ENCODE assay signal across 8 cellular contexts in the genomic region with DNA sequence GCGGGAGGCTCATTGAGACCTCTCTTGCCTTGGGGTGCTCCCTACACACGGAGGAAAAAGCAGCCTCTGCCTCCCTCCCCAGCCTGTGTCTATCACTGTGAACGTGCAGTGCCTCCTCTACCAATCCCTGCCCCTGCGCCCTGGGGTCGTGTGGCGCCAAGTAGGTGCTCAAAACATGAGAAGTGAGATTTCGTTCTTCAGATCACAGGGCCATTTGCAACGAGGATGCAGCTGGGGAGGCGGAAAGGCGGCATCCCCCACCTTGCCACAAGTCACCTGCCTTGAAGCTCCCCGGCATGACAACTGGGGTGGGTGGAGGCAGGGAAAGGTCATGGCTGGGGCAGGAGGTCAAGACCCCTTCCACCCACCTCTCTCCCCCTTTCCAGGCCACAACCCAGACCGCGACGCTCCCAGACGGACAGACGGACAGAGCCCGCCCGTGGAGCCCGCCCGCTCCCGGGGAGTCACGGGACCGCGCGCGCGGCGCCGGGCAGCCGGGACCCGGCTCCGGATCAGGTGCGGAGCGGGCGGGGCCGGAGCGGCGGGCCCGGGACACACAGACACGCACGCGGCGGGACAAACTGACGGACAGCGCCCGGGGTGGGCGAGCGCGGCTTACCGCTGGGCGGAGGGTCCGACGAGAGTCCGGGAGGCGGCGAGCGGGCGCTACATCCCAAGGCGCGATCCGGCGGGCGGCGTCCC. TPM values are rescaled to one million over a fixed set of nuclear protein-coding genes. Genes with fewer than 3 reads are reported as not detected.
DNase-seq lines count a peak whose midpoint lies in the region; ATAC-seq and TF ChIP-seq lines count a peak whose summit lies in the region.

No MANE protein-coding gene starts in this region.

- H4K20me1 ChIP-seq in KMS-11 (ENCODE audit: insufficient read depth) (no peaks in the 10 kb centered on the region), neural progenitor cell (ENCODE audit: low read depth) (peaks cover 17% of the 10 kb centered on the region)

- in situ Hi-C loops in G401 (cut with HindIII; ENCODE audit: low sequenced_read_pairs) = no loop called here

- H3K27me3 Mint-ChIP-seq in CD14-positive monocyte (ENCODE audit: low read depth in 3 of 3) (peaks cover 81 to 94% (median 84%) of the 10 kb centered on the region in 3 donors), neural progenitor cell (ENCODE audit: insufficient read depth, low read depth) (peaks cover 25% of the 10 kb centered on the region)

- H2AFZ ChIP-seq in KMS-11 (ENCODE audit: low read depth) = peak overlapping the region; percentile 34; the same call in 1 of the 2 replicates
- H2AFZ ChIP-seq in neural progenitor cell (replicated peaks) = no peak overlapping the region

- TF ChIP-seq CTCF in CD14-positive monocyte (IDR thresholded peaks at IDR 0.05) (no peak), KMS-11 (conservative IDR thresholded peaks at IDR 0.05; ENCODE audit: low read depth, low read length) (no peak), dorsolateral prefrontal cortex (IDR thresholded peaks at IDR 0.05 in 54 of 56, conservative IDR thresholded peaks at IDR 0.05 in 2 of 56; ENCODE audit: low read depth in 1 of 56, partially characterized antibody in 56 of 56) (no peak), neural progenitor cell (IDR thresholded peaks at IDR 0.05) (no peak)

- H3K4me3 Mint-ChIP-seq in CD14-positive monocyte = peak overlapping the region; percentile 72 to 87
- H3K4me3 Mint-ChIP-seq in neural progenitor cell = peak overlapping the region; percentile 89

- H3K4me2 ChIP-seq in KMS-11 = peak overlapping the region; percentile 45; the same call in 1 of the 2 replicates
- peak overlapping the region; percentile 88 for H3K4me2 ChIP-seq in neural progenitor cell

- no peak overlapping the region for H3K9ac ChIP-seq in KMS-11
- H3K9ac ChIP-seq in neural progenitor cell = no peak overlapping the region

- H3K9me3 Mint-ChIP-seq in CD14-positive monocyte (peaks cover 0 to 18% (median 8%) of the 10 kb centered on the region in 7 donors), neural progenitor cell (no peaks in the 10 kb centered on the region)

- peaks cover 18% of the 10 kb centered on the region for H3F3A ChIP-seq in neural progenitor cell (ENCODE audit: low read depth)

- peaks cover 13% of the 10 kb centered on the region for H3K4me1 ChIP-seq in KMS-11 (ENCODE audit: low read depth, poor library complexity, severe bottlenecking)
- peaks cover 27% of the 10 kb centered on the region for H3K4me1 ChIP-seq in neural progenitor cell

- DNase-seq in CD14-positive monocyte (ENCODE audit: low spot score) (no peak), dorsolateral prefrontal cortex (no peak), neural progenitor cell (ENCODE audit: low spot score) (peak; percentile 62), G401 (ENCODE audit: low spot score) (no peak), occipital lobe (lab: John Stamatoyannopoulos, UW) (no peak), DMS114 treated with DMSO at 0.1 percent for 48 hours (lab: John Stamatoyannopoulos, UW; ENCODE audit: unreplicated experiment) (no peak)

- intact Hi-C loops in CD14-positive monocyte (cut with micrococcal nuclease) (no loop called here), dorsolateral prefrontal cortex (cut with DNase I) (no loop called here)

- no peak for ATAC-seq in esophagus mucosa

- no peaks in the 10 kb centered on the region for H3K79me2 ChIP-seq in KMS-11 (ENCODE audit: insufficient read depth, low read depth)
- H3K79me2 ChIP-seq in neural progenitor cell (ENCODE audit: low read depth) = no peaks in the 10 kb centered on the region

- H3K27me3 ChIP-seq in KMS-11 (ENCODE audit: insufficient read depth, low read depth) (peaks cover 38% of the 10 kb centered on the region; the same call in 1 of the 2 replicates), dorsolateral prefrontal cortex (peaks cover 0 to 24% (median 0%) of the 10 kb centered on the region in 45 donors), neural progenitor cell (peaks cover 83% of the 10 kb centered on the region)

- H3K27ac ChIP-seq in KMS-11 (no peak overlapping the region), dorsolateral prefrontal cortex (peak overlapping the region in 49 of 59 donors; percentile 3 to 93 (median 74)), neural progenitor cell (no peak overlapping the region)

- H3K9me3 ChIP-seq in neural progenitor cell (ENCODE audit: low read depth) = no peaks in the 10 kb centered on the region

- peaks cover 6 to 11% of the 10 kb centered on the region in 2 donors for H3K36me3 Mint-ChIP-seq in CD14-positive monocyte
- no peaks in the 10 kb centered on the region for H3K36me3 Mint-ChIP-seq in neural progenitor cell

- H3K36me3 ChIP-seq in KMS-11 (ENCODE audit: insufficient read depth) (no peaks in the 10 kb centered on the region), neural progenitor cell (no peaks in the 10 kb centered on the region)

- H3K4me3 ChIP-seq in KMS-11 (IDR thresholded peaks at IDR 0.05; ENCODE audit: insufficient read depth, low read depth, low read length) = no peak overlapping the region
- peak overlapping the region; percentile 2 to 81 (median 58) for H3K4me3 ChIP-seq in dorsolateral prefrontal cortex
- peak overlapping the region; percentile 59 for H3K4me3 ChIP-seq in neural progenitor cell

- H3K4me1 Mint-ChIP-seq in CD14-positive monocyte (peaks cover 8% of the 10 kb centered on the region), neural progenitor cell (peaks cover 59% of the 10 kb centered on the region)

- H3K27ac Mint-ChIP-seq in CD14-positive monocyte = peak overlapping the region in 1 of 7 donors; percentile 13
- no peak overlapping the region for H3K27ac Mint-ChIP-seq in neural progenitor cell

RNA-seq across cellular contexts. Expression of a gene that starts 0.5 kb away (rescaled TPM):
- not detected for polyA plus RNA-seq in CD14-positive monocyte
- total RNA-seq in dorsolateral prefrontal cortex (100 to 1,000 TPM in 35 of 120 experiments, 10 to 100 TPM in 85; 21.0 to 129 (median 87.1) TPM), neural progenitor cell (ENCODE audit: low replicate concordance) (0.82 and 4.6 TPM in 2 replicates), esophagus mucosa (not detected), occipital lobe (9.7 TPM)
- total RNA-seq in G401 (2014; rRNA removed; shearing (Covaris generic)) = 37.9 and 38.6 TPM in 2 replicates

RNA-seq across cellular contexts. Expression of a gene that starts 13.4 kb away (rescaled TPM):
- not detected for polyA plus RNA-seq in CD14-positive monocyte
- total RNA-seq in dorsolateral prefrontal cortex (1 to 10 TPM in 88 of 120 experiments, under 1 TPM in 30, not detected in 2; 0.35 to 4.3 (median 1.4) TPM), neural progenitor cell (ENCODE audit: low replicate concordance) (3.4 and 4.6 TPM in 2 replicates), esophagus mucosa (3.2 TPM), occipital lobe (0.94 TPM)
- total RNA-seq in G401 (2014; rRNA removed; shearing (Covaris generic)) = 3.9 and 6.7 TPM in 2 replicates

RNA-seq across cellular contexts. Expression of a gene that starts 51.6 kb away (rescaled TPM):
- 10 to 100 TPM; 31.4 to 36.3 TPM for polyA plus RNA-seq in CD14-positive monocyte
- total RNA-seq in dorsolateral prefrontal cortex = 100 to 1,000 TPM; 359 to 670 (median 471) TPM
- total RNA-seq in neural progenitor cell (ENCODE audit: low replicate concordance) = 621 and 672 TPM in 2 replicates
- 531 and 580 TPM in 2 replicates for total RNA-seq in G401 (2014; rRNA removed; shearing (Covaris generic))
- total RNA-seq in esophagus mucosa = 183 TPM
- 646 TPM for total RNA-seq in occipital lobe

Comparison
In these comparisons a context has a peak if more than half of its experiments do, and no peak if none do; other contexts are left out.
1. H3K27ac ChIP-seq: peak in dorsolateral prefrontal cortex (49 of 59); none in KMS-11 (single experiment) and neural progenitor cell (single experiment).